10 cellular contexts compared by ENCODE assay signal in the genomic region with DNA sequence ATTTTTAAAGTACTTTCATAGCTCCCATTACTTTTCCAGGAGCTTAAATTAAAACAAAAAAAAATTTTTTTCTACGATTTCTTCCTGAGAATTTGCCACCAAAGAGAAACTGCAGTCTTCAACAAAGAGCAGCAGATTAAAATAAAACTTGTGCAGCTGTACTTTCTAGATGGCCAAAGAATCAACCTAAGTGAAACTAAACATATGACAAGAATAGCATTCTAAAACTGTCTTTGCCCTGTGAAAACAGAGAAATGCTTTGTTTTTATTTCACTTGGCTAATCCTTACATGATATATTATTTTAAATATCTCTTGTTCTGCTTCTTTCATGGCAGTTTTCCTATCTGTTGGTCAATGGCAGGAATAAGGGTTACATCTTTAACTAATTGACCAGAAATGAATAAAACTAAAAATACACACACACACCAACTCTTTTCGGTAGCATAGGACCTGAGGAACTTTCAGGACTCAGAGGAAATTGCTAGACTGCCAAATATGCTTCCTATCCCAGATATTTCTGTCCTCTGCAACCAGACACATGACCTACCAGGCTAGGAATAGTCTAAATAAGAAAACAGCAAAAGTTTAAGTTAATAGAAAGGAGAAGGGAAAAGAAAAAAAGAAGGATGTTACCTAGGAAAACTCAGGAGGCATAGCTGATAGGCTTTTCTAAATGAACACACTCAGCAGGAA.
DNase-seq lines count a peak whose midpoint lies in the region; ATAC-seq and FAIRE-seq lines count a peak whose summit lies in the region.
"Had no signal": no experiment of that assay in that cellular context is flagged by ENCODE, and none has a peak within 500 bp of the region (broad histone marks: within the 10 kb centered on the region; RNA-seq: fewer than 3 reads in every experiment).

No MANE protein-coding gene starts in this region.

- H3K27ac ChIP-seq in angular gyrus (ENCODE audit: low read depth, low read length): peak overlapping the region; percentile 11

- no peak for FAIRE-seq in HTR-8/SVneo (lab: Jason Lieb, UNC)
- no peak for FAIRE-seq in RCC 7860 (lab: Jason Lieb, UNC)
- FAIRE-seq: G401.6 had no signal

- ATAC-seq in GM18498 (IDR thresholded peaks at IDR 0.05; ENCODE audit: unreplicated experiment) (peak; percentile 43), HG02678 (IDR thresholded peaks at IDR 0.05; ENCODE audit: unreplicated experiment) (peak; percentile 54)

- DNase-seq in myocyte (ENCODE audit: low read depth) (peak; percentile 40), HTR-8/SVneo (ENCODE audit: insufficient read length, low spot score) (no peak), RCC 7860 (ENCODE audit: low spot score) (no peak), HPDE6-E6E7 (ENCODE audit: extremely low spot score) (no peak), iPS-NIHi11 (ENCODE audit: low spot score) (no peak)
- DNase-seq: MV-4-11 had no signal
